ENCODE assay signal across 7 cellular contexts in genomic region chr10:113025487-113025886, GRCh38.
"Had no signal": no experiment of that assay in that cellular context is flagged by ENCODE, and none has a peak within 500 bp of the region (broad histone marks: within the 10 kb centered on the region; RNA-seq: fewer than 3 reads in every experiment).

No MANE protein-coding gene starts in this region.

- H3K27ac Mint-ChIP-seq: IgD-negative memory B cell had no signal

- H3K4me2 ChIP-seq: KMS-11 had no signal

- H3K9me3 ChIP-seq: HAP-1 had no signal

- H3K9ac ChIP-seq: GM23248, KMS-11 had no signal

- H3K36me3 Mint-ChIP-seq: IgD-negative memory B cell had no signal

- H2AFZ ChIP-seq: GM23248 had no signal

- H3K27ac ChIP-seq: HL-60, KMS-11 had no signal

- H3K4me3 ChIP-seq: GM23248, HAP-1 had no signal

- H3K4me1 Mint-ChIP-seq: IgD-negative memory B cell had no signal

- H3K36me3 ChIP-seq: HAP-1 had no signal

- DNase-seq: GM23248, H7, KBM-7 had no signal

- H3K4me3 Mint-ChIP-seq: IgD-negative memory B cell had no signal
